ENCODE assay signal across 36 cellular contexts in genomic region chr7:25906760-25907159, GRCh38.
"Had no signal": no experiment of that assay in that cellular context is flagged by ENCODE, and none has a peak within 500 bp of the region (broad histone marks: within the 10 kb centered on the region; RNA-seq: fewer than 3 reads in every experiment).

No MANE protein-coding gene starts in this region.

- ATAC-seq: activated CD4-positive, alpha-beta T cell treated with anti-CD3 and anti-CD28 coated beads for 36 hours; activated CD4-positive, CD25-positive, alpha-beta regulatory T cell treated with anti-CD3 and anti-CD28 coated beads, Interleukin-2, amount 50 U/mL, for 24 hours; activated CD8-positive, alpha-beta memory T cell treated with anti-CD3 and anti-CD28 coated beads, Interleukin-2, amount 10 ng/mL, durations not matched to agents 7 days and 5 days; activated CD8-positive, alpha-beta T cell treated with anti-CD3 and anti-CD28 coated beads, Interleukin-2, amount 10 ng/mL, durations not matched to agents 7 days and 5 days; activated naive CD8-positive, alpha-beta T cell treated with anti-CD3 and anti-CD28 coated beads, Interleukin-2, amount 50 U/mL, for 24 hours had no signal

- H3K36me3 ChIP-seq: ascending aorta, cardiac muscle cell had no signal

- H3K27ac ChIP-seq: ascending aorta, cardiac muscle cell, VCaP had no signal

- H3K4me3 ChIP-seq: ascending aorta, cardiac muscle cell had no signal

- H3K36me3 Mint-ChIP-seq: activated CD8-positive, alpha-beta memory T cell treated with anti-CD3 and anti-CD28 coated beads, Interleukin-2, amount 10 ng/mL, durations not matched to agents 7 days and 5 days; activated naive CD4-positive, alpha-beta T cell treated with anti-CD3 and anti-CD28 coated beads, Interleukin-2, amount 10 ng/mL, durations not matched to agents 7 days and 5 days; activated naive CD4-positive, alpha-beta T cell treated with anti-CD3 and anti-CD28 coated beads, Interleukin-2, amount 50 U/mL, for 24 hours; activated naive CD8-positive, alpha-beta T cell; activated naive CD8-positive, alpha-beta T cell treated with anti-CD3 and anti-CD28 coated beads, Interleukin-2, amount 10 ng/mL, durations not matched to agents 7 days and 5 days; brain had no signal

- H3K4me1 Mint-ChIP-seq: activated CD4-positive, alpha-beta T cell treated with anti-CD3 and anti-CD28 coated beads, Interleukin-2, amount 10 ng/mL, durations not matched to agents 7 days and 5 days; activated naive CD4-positive, alpha-beta T cell treated with anti-CD3 and anti-CD28 coated beads, Interleukin-2, amount 10 ng/mL, durations not matched to agents 7 days and 5 days; activated naive CD4-positive, alpha-beta T cell treated with anti-CD3 and anti-CD28 coated beads, Interleukin-2, amount 50 U/mL, for 24 hours; central memory CD8-positive, alpha-beta T cell had no signal

- H3K27me3 ChIP-seq: ascending aorta, cardiac muscle cell had no signal

- H3K4me1 ChIP-seq: ascending aorta had no signal

- H3K27me3 Mint-ChIP-seq: activated naive CD4-positive, alpha-beta T cell treated with anti-CD3 and anti-CD28 coated beads, Interleukin-2, amount 50 U/mL, for 24 hours had no signal

- DNase-seq: activated CD4-positive, alpha-beta memory T cell treated with anti-CD3 and anti-CD28 coated beads, Interleukin-2, amount 10 ng/mL, durations not matched to agents 7 days and 5 days; activated CD4-positive, alpha-beta T cell treated with anti-CD3 and anti-CD28 coated beads for 1 hour; activated CD4-positive, alpha-beta T cell treated with anti-CD3 and anti-CD28 coated beads for 36 hours; activated CD4-positive, alpha-beta T cell treated with anti-CD3 and anti-CD28 coated beads, Interleukin-2, amount 10 ng/mL, durations not matched to agents 7 days and 5 days; activated CD4-positive, alpha-beta T cell treated with anti-CD3 and anti-CD28 coated beads, Interleukin-2, amount 50 U/mL, for 48 hours; activated CD4-positive, CD25-positive, alpha-beta regulatory T cell; activated CD8-positive, alpha-beta memory T cell treated with anti-CD3 and anti-CD28 coated beads for 24 hours; activated CD8-positive, alpha-beta memory T cell treated with anti-CD3 and anti-CD28 coated beads, Interleukin-2, amount 10 ng/mL, durations not matched to agents 7 days and 5 days; activated CD8-positive, alpha-beta memory T cell treated with anti-CD3 and anti-CD28 coated beads, Interleukin-2, amount 50 U/mL, for 48 hours; activated CD8-positive, alpha-beta T cell treated with anti-CD3 and anti-CD28 coated beads, Interleukin-2, amount 10 ng/mL, durations not matched to agents 7 days and 5 days; activated effector memory CD4-positive, alpha-beta T cell treated with Interleukin-2 at 50 U/mL for 16 hours; activated gamma-delta T cell; activated naive CD4-positive, alpha-beta T cell treated with anti-CD3 and anti-CD28 coated beads, Interleukin-2, amount 10 ng/mL, durations not matched to agents 7 days and 5 days; activated naive CD4-positive, alpha-beta T cell treated with Interleukin-2 at 50 U/mL for 16 hours; activated naive CD8-positive, alpha-beta T cell treated with anti-CD3 and anti-CD28 coated beads, Interleukin-2, amount 10 ng/mL, durations not matched to agents 7 days and 5 days; activated naive CD8-positive, alpha-beta T cell treated with anti-CD3 and anti-CD28 coated beads, Interleukin-2, amount 50 U/mL, for 24 hours; activated T-cell treated with anti-CD3 and anti-CD28 coated beads, Interleukin-2, amount 50 U/mL, for 24 hours; activated T-cell treated with anti-CD3 and anti-CD28 coated beads, Interleukin-2, amount 50 U/mL, for 48 hours; amygdala; anterior cingulate cortex; caudate nucleus; cerebellar nuclear complex; T-helper 1 cell; T-helper 2 cell; T-helper 9 cell had no signal

- H3K4me3 Mint-ChIP-seq: activated CD4-positive, alpha-beta memory T cell treated with anti-CD3 and anti-CD28 coated beads, Interleukin-2, amount 10 ng/mL, durations not matched to agents 7 days and 5 days; activated CD4-positive, alpha-beta T cell treated with anti-CD3 and anti-CD28 coated beads for 36 hours; activated CD4-positive, alpha-beta T cell treated with anti-CD3 and anti-CD28 coated beads, Interleukin-2, amount 10 ng/mL, durations not matched to agents 7 days and 5 days; activated CD8-positive, alpha-beta memory T cell treated with anti-CD3 and anti-CD28 coated beads, Interleukin-2, amount 10 ng/mL, durations not matched to agents 7 days and 5 days; activated CD8-positive, alpha-beta T cell treated with anti-CD3 and anti-CD28 coated beads, Interleukin-2, amount 10 ng/mL, durations not matched to agents 7 days and 5 days; activated naive CD4-positive, alpha-beta T cell treated with anti-CD3 and anti-CD28 coated beads, Interleukin-2, amount 10 ng/mL, durations not matched to agents 7 days and 5 days; activated naive CD4-positive, alpha-beta T cell treated with anti-CD3 and anti-CD28 coated beads, Interleukin-2, amount 50 U/mL, for 24 hours; activated naive CD8-positive, alpha-beta T cell; activated naive CD8-positive, alpha-beta T cell treated with anti-CD3 and anti-CD28 coated beads, Interleukin-2, amount 10 ng/mL, durations not matched to agents 7 days and 5 days; activated naive CD8-positive, alpha-beta T cell treated with anti-CD3 and anti-CD28 coated beads, Interleukin-2, amount 50 U/mL, for 24 hours; activated T-cell treated with anti-CD3 and anti-CD28 coated beads, Interleukin-2, amount 50 U/mL, for 24 hours; brain; central memory CD8-positive, alpha-beta T cell; T-helper 1 cell treated with Interleukin-12 subunit alpha and Interleukin-12 subunit beta and Interleukin-4 antibody, amounts not matched to agents 30 μg/mL and 1 μg/mL, for 36 hours; T-helper 2 cell treated with Interferon-gamma antibody and Interleukin-4, amounts not matched to agents 5 μg/mL and 100 μg/mL, for 36 hours had no signal

- H3K27ac Mint-ChIP-seq: activated CD4-positive, alpha-beta memory T cell treated with anti-CD3 and anti-CD28 coated beads, Interleukin-2, amount 10 ng/mL, durations not matched to agents 7 days and 5 days; activated CD4-positive, alpha-beta T cell treated with anti-CD3 and anti-CD28 coated beads for 36 hours; activated CD4-positive, alpha-beta T cell treated with anti-CD3 and anti-CD28 coated beads, Interleukin-2, amount 10 ng/mL, durations not matched to agents 7 days and 5 days; activated CD8-positive, alpha-beta memory T cell treated with anti-CD3 and anti-CD28 coated beads, Interleukin-2, amount 10 ng/mL, durations not matched to agents 7 days and 5 days; activated CD8-positive, alpha-beta T cell treated with anti-CD3 and anti-CD28 coated beads, Interleukin-2, amount 10 ng/mL, durations not matched to agents 7 days and 5 days; activated naive CD4-positive, alpha-beta T cell treated with anti-CD3 and anti-CD28 coated beads, Interleukin-2, amount 10 ng/mL, durations not matched to agents 7 days and 5 days; activated naive CD4-positive, alpha-beta T cell treated with anti-CD3 and anti-CD28 coated beads, Interleukin-2, amount 50 U/mL, for 24 hours; activated naive CD8-positive, alpha-beta T cell; activated naive CD8-positive, alpha-beta T cell treated with anti-CD3 and anti-CD28 coated beads, Interleukin-2, amount 10 ng/mL, durations not matched to agents 7 days and 5 days; activated naive CD8-positive, alpha-beta T cell treated with anti-CD3 and anti-CD28 coated beads, Interleukin-2, amount 50 U/mL, for 24 hours; activated T-cell treated with anti-CD3 and anti-CD28 coated beads, Interleukin-2, amount 50 U/mL, for 24 hours; activated T-helper 2 cell treated with anti-CD3 and anti-CD28 coated beads, Interferon-gamma antibody, Interleukin-2, Interleukin-4, amounts not matched to agents 10 μg/mL and 5 μg/mL and 100 μg/mL, durations not matched to agents 14 hours and 24 hours and 36 hours; T-helper 1 cell treated with Interleukin-12 subunit alpha and Interleukin-12 subunit beta and Interleukin-4 antibody, amounts not matched to agents 30 μg/mL and 1 μg/mL, for 36 hours; T-helper 2 cell treated with Interferon-gamma antibody and Interleukin-4, amounts not matched to agents 5 μg/mL and 100 μg/mL, for 36 hours had no signal

- H3K9me3 ChIP-seq: ascending aorta had no signal

- H3K9me3 Mint-ChIP-seq: activated CD4-positive, alpha-beta memory T cell treated with anti-CD3 and anti-CD28 coated beads, Interleukin-2, amount 10 ng/mL, durations not matched to agents 7 days and 5 days; activated CD4-positive, alpha-beta T cell treated with anti-CD3 and anti-CD28 coated beads, Interleukin-2, amount 10 ng/mL, durations not matched to agents 7 days and 5 days; activated naive CD4-positive, alpha-beta T cell treated with anti-CD3 and anti-CD28 coated beads, Interleukin-2, amount 10 ng/mL, durations not matched to agents 7 days and 5 days; activated naive CD4-positive, alpha-beta T cell treated with anti-CD3 and anti-CD28 coated beads, Interleukin-2, amount 50 U/mL, for 24 hours; activated naive CD8-positive, alpha-beta T cell treated with anti-CD3 and anti-CD28 coated beads, Interleukin-2, amount 10 ng/mL, durations not matched to agents 7 days and 5 days; activated naive CD8-positive, alpha-beta T cell treated with anti-CD3 and anti-CD28 coated beads, Interleukin-2, amount 50 U/mL, for 24 hours; activated T-cell treated with anti-CD3 and anti-CD28 coated beads, Interleukin-2, amount 50 U/mL, for 24 hours; activated T-helper 2 cell treated with anti-CD3 and anti-CD28 coated beads, Interferon-gamma antibody, Interleukin-2, Interleukin-4, amounts not matched to agents 10 μg/mL and 5 μg/mL and 100 μg/mL, durations not matched to agents 14 hours and 24 hours and 36 hours; brain; central memory CD8-positive, alpha-beta T cell; T-helper 1 cell treated with Interleukin-12 subunit alpha and Interleukin-12 subunit beta and Interleukin-4 antibody, amounts not matched to agents 30 μg/mL and 1 μg/mL, for 36 hours; T-helper 2 cell treated with Interferon-gamma antibody and Interleukin-4, amounts not matched to agents 5 μg/mL and 100 μg/mL, for 36 hours had no signal
